1 cellular context compared by ENCODE assay signal in the genomic region with DNA sequence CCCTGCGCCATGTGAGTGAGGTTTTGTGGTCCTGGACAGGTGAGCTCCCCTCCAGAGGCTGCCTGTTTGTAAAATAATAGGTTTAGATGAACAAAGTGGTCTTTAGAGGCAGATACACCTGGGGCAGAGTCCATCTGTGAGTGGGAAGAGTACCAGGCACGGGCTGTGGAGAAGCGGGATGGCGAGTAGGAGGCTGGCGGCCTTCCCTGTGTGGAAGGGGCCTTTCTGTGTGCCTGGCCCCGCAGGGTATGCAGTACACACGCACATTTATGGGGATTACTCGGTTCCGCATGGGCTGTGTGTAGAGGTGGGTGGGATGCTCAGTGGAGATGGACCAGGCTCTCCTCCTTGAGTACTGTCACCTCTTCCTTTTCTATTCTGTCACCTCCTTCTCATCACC.
A peak's percentile ranks its signal among the peaks of the same experiment; 100 is the strongest.
TF ChIP-seq lines count a peak whose summit lies in the region.

No MANE protein-coding gene starts in this region.

TF ChIP-seq in HepG2, 621 proteins besides CTCF, POLR2A, EP300 and RAD21:
- TF ChIP-seq ZNF746 (CRISPR knock-in tag; IDR thresholded peaks at IDR 0.05) (no peak), ZBTB38 (CRISPR knock-in tag; IDR thresholded peaks at IDR 0.05) (peak; percentile 71), ZNF891 (CRISPR knock-in tag; IDR thresholded peaks at IDR 0.05) (0 out of 2 replicates have a peak, but pooled peaks have one; percentile 31), ATF2 (CRISPR knock-in tag; IDR thresholded peaks at IDR 0.05) (no peak)
- TF ChIP-seq, protein P1, sequence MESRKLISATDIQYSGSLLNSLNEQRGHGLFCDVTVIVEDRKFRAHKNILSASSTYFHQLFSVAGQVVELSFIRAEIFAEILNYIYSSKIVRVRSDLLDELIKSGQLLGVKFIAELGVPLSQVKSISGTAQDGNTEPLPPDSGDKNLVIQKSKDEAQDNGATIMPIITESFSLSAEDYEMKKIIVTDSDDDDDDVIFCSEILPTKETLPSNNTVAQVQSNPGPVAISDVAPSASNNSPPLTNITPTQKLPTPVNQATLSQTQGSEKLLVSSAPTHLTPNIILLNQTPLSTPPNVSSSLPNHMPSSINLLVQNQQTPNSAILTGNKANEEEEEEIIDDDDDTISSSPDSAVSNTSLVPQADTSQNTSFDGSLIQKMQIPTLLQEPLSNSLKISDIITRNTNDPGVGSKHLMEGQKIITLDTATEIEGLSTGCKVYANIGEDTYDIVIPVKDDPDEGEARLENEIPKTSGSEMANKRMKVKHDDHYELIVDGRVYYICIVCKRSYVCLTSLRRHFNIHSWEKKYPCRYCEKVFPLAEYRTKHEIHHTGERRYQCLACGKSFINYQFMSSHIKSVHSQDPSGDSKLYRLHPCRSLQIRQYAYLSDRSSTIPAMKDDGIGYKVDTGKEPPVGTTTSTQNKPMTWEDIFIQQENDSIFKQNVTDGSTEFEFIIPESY (CRISPR knock-in tag; IDR thresholded peaks at IDR 0.05) = peak; percentile 86
- TF ChIP-seq, protein P2, sequence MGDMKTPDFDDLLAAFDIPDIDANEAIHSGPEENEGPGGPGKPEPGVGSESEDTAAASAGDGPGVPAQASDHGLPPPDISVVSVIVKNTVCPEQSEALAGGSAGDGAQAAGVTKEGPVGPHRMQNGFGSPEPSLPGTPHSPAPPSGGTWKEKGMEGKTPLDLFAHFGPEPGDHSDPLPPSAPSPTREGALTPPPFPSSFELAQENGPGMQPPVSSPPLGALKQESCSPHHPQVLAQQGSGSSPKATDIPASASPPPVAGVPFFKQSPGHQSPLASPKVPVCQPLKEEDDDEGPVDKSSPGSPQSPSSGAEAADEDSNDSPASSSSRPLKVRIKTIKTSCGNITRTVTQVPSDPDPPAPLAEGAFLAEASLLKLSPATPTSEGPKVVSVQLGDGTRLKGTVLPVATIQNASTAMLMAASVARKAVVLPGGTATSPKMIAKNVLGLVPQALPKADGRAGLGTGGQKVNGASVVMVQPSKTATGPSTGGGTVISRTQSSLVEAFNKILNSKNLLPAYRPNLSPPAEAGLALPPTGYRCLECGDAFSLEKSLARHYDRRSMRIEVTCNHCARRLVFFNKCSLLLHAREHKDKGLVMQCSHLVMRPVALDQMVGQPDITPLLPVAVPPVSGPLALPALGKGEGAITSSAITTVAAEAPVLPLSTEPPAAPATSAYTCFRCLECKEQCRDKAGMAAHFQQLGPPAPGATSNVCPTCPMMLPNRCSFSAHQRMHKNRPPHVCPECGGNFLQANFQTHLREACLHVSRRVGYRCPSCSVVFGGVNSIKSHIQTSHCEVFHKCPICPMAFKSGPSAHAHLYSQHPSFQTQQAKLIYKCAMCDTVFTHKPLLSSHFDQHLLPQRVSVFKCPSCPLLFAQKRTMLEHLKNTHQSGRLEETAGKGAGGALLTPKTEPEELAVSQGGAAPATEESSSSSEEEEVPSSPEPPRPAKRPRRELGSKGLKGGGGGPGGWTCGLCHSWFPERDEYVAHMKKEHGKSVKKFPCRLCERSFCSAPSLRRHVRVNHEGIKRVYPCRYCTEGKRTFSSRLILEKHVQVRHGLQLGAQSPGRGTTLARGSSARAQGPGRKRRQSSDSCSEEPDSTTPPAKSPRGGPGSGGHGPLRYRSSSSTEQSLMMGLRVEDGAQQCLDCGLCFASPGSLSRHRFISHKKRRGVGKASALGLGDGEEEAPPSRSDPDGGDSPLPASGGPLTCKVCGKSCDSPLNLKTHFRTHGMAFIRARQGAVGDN (CRISPR knock-in tag; IDR thresholded peaks at IDR 0.05) = 0 out of 2 replicates have a peak, but pooled peaks have one; percentile 12
